In genomic region chr5:154129013-154129412, GRCh38 we compare ENCODE assay signal across 30 cellular contexts.
"Had no signal": no experiment of that assay in that cellular context is flagged by ENCODE, and none has a peak within 500 bp of the region (broad histone marks: within the 10 kb centered on the region; RNA-seq: fewer than 3 reads in every experiment).

No MANE protein-coding gene starts in this region.

- H3K4me1 ChIP-seq: adrenal gland, ascending aorta, body of pancreas, breast epithelium had no signal

- H3K27ac ChIP-seq: adrenal gland, ascending aorta, body of pancreas, brain microvascular endothelial cell, breast epithelium, cardiac muscle cell had no signal

- DNase-seq: activated effector memory CD4-positive, alpha-beta T cell treated with anti-CD3 and anti-CD28 coated beads, Interleukin-2, amount 50 U/mL, for 16 hours; activated effector memory CD4-positive, alpha-beta T cell treated with Interleukin-2 at 50 U/mL for 16 hours; activated gamma-delta T cell; activated gamma-delta T cell treated with Interleukin-2 at 50 U/mL for 16 hours; activated naive CD4-positive, alpha-beta T cell; activated naive CD4-positive, alpha-beta T cell treated with anti-CD3 and anti-CD28 coated beads for 36 hours; activated naive CD4-positive, alpha-beta T cell treated with anti-CD3 and anti-CD28 coated beads, Interleukin-2, amount 10 ng/mL, durations not matched to agents 7 days and 5 days; activated naive CD4-positive, alpha-beta T cell treated with anti-CD3 and anti-CD28 coated beads, Interleukin-2, amount 50 U/mL, for 16 hours; activated naive CD4-positive, alpha-beta T cell treated with Interleukin-2 at 50 U/mL for 16 hours; activated naive CD8-positive, alpha-beta T cell treated with anti-CD3 and anti-CD28 coated beads for 36 hours; activated naive CD8-positive, alpha-beta T cell treated with anti-CD3 and anti-CD28 coated beads, Interleukin-2, amount 10 ng/mL, durations not matched to agents 7 days and 5 days; activated naive CD8-positive, alpha-beta T cell treated with anti-CD3 and anti-CD28 coated beads, Interleukin-2, amount 50 U/mL, for 24 hours; activated T-cell treated with anti-CD3 and anti-CD28 coated beads, Interleukin-2, amount 50 U/mL, for 4 hours; activated T-cell treated with anti-CD3 and anti-CD28 coated beads, Interleukin-2, amount 50 U/mL, for 48 hours; activated T-cell treated with anti-CD3 and anti-CD28 coated beads, Interleukin-2, amount 50 U/mL, for 72 hours; adrenal gland; amniotic stem cell; amygdala; anterior cingulate cortex; aorta; body of pancreas; brain microvascular endothelial cell; caudate nucleus; central memory CD4-positive, alpha-beta T cell; cerebellar nuclear complex had no signal

- H3K36me3 ChIP-seq: adrenal gland, ascending aorta, brain microvascular endothelial cell, breast epithelium, cardiac muscle cell had no signal

- ATAC-seq: activated naive CD4-positive, alpha-beta T cell treated with anti-CD3 and anti-CD28 coated beads, Interleukin-2, amount 50 U/mL, for 72 hours; activated naive CD8-positive, alpha-beta T cell treated with anti-CD3 and anti-CD28 coated beads, Interleukin-2, amount 50 U/mL, for 24 hours; activated T-cell treated with anti-CD3 and anti-CD28 coated beads, Interleukin-2, amount 50 U/mL, for 4 hours; activated T-cell treated with anti-CD3 and anti-CD28 coated beads, Interleukin-2, amount 50 U/mL, for 72 hours; activated T-helper 17 cell treated with anti-CD3 and anti-CD28 coated beads, Interleukin-2, amount 50 U/mL, for 72 hours; body of pancreas had no signal

- H3K9me3 ChIP-seq: adrenal gland, ascending aorta, body of pancreas, breast epithelium had no signal

- H3K27me3 ChIP-seq: adrenal gland, ascending aorta, body of pancreas, breast epithelium had no signal

- H3K4me3 ChIP-seq: adrenal gland, ascending aorta, body of pancreas, breast epithelium, cardiac muscle cell had no signal
